Comparison of ENCODE assay signal across 22 cellular contexts in genomic region chr2:212484563-212485080, GRCh38. TPM values are rescaled to one million over a fixed set of nuclear protein-coding genes. Genes with fewer than 3 reads are reported as not detected.
DNase-seq lines count a peak whose midpoint lies in the region; ATAC-seq and TF ChIP-seq lines count a peak whose summit lies in the region.
"Had no signal": no experiment of that assay in that cellular context is flagged by ENCODE, and none has a peak within 500 bp of the region (broad histone marks: within the 10 kb centered on the region; RNA-seq: fewer than 3 reads in every experiment).

No MANE protein-coding gene starts in this region.

- H4K5ac ChIP-seq in mesendoderm (ENCODE audit: low read length): no peak overlapping the region

- no TSS peak for BruUV-seq in HCT116 (replicated peaks; lab: Mats Ljungman, UMichigan)

- ATAC-seq in HCT116: peak; percentile 55; the same call in 1 of the 2 replicates
- ATAC-seq: activated CD4-positive, alpha-beta T cell treated with anti-CD3 and anti-CD28 coated beads for 36 hours; left ventricle myocardium superior; naive thymus-derived CD4-positive, alpha-beta T cell; stimulated activated naive CD8-positive, alpha-beta T cell treated with anti-CD3 and anti-CD28 coated beads, Interleukin-15, amount 100 ng/mL, for 72 hours; upper lobe of right lung had no signal

- no peak overlapping the region for H3K18ac ChIP-seq in mesendoderm (ENCODE audit: low read length)

- H3K27me3 Mint-ChIP-seq in activated T-helper 1 cell treated with anti-CD3 and anti-CD28 coated beads, Interleukin-12 subunit alpha, Interleukin-12 subunit beta, Interleukin-2, Interleukin-4 antibody, amounts not matched to agents 30 ng/mL and 10 ng/mL and 1 ng/mL, durations not matched to agents 14 hours and 24 hours and 36 hours (ENCODE audit: insufficient read depth): no peaks in the 10 kb centered on the region
- H3K27me3 Mint-ChIP-seq in activated CD4-positive, alpha-beta memory T cell treated with anti-CD3 and anti-CD28 coated beads, Interleukin-2, amount 10 ng/mL, durations not matched to agents 7 days and 5 days: no peaks in the 10 kb centered on the region
- H3K27me3 Mint-ChIP-seq: activated CD4-positive, alpha-beta T cell treated with anti-CD3 and anti-CD28 coated beads for 36 hours; naive thymus-derived CD4-positive, alpha-beta T cell; stimulated activated naive CD8-positive, alpha-beta T cell treated with anti-CD3 and anti-CD28 coated beads, Interleukin-15, amount 100 ng/mL, for 72 hours had no signal

- TF ChIP-seq RAD21 in HCT116 (IDR thresholded peaks at IDR 0.05; ENCODE audit: low read depth): no peak

- TF ChIP-seq CTCF in HCT116 (IDR thresholded peaks at IDR 0.05 in 2 of 3, conservative IDR thresholded peaks at IDR 0.05 in 1 of 3; ENCODE audit: borderline replicate concordance in 1 of 3, insufficient read depth in 1 of 3, low read depth in 2 of 3, low read length in 2 of 3) (0 out of 6 replicates have a peak, but pooled peaks of 2 of the 3 experiments have one; percentile 11 to 16), astrocyte of the spinal cord (IDR thresholded peaks at IDR 0.05; ENCODE audit: low read depth, low read length) (peak; percentile 11)

- no peak overlapping the region for H3K9ac ChIP-seq in HCT116 (ENCODE audit: low read length)
- no peak overlapping the region for H3K9ac ChIP-seq in mesendoderm (ENCODE audit: low read length)

- H3K9me3 Mint-ChIP-seq in activated T-helper 1 cell treated with anti-CD3 and anti-CD28 coated beads, Interleukin-12 subunit alpha, Interleukin-12 subunit beta, Interleukin-2, Interleukin-4 antibody, amounts not matched to agents 30 ng/mL and 10 ng/mL and 1 ng/mL, durations not matched to agents 14 hours and 24 hours and 36 hours: no peaks in the 10 kb centered on the region
- H3K9me3 Mint-ChIP-seq in activated CD4-positive, alpha-beta memory T cell treated with anti-CD3 and anti-CD28 coated beads, Interleukin-2, amount 10 ng/mL, durations not matched to agents 7 days and 5 days: no peaks in the 10 kb centered on the region
- H3K9me3 Mint-ChIP-seq: activated naive CD4-positive, alpha-beta T cell treated with anti-CD3 and anti-CD28 coated beads for 36 hours; stimulated activated naive CD8-positive, alpha-beta T cell treated with anti-CD3 and anti-CD28 coated beads, Interleukin-15, amount 100 ng/mL, for 72 hours; T-helper 2 cell treated with Interferon-gamma antibody and Interleukin-4, amounts not matched to agents 5 μg/mL and 100 μg/mL, for 36 hours had no signal

- H3K9me3 ChIP-seq in HCT116 (ENCODE audit: control insufficient read depth in 1 of 2, insufficient read depth in 1 of 2, low read depth in 1 of 2, low read length in 2 of 2): no peaks in the 10 kb centered on the region
- H3K9me3 ChIP-seq: HAP-1, MG63, upper lobe of right lung had no signal

- no peak overlapping the region for H3K56ac ChIP-seq in mesendoderm (ENCODE audit: low read length)

- no CpG with 5 or more reads among the region's 4 CpGs for WGBS in mesendoderm (ENCODE audit: extremely low coverage, insufficient coverage, low lambda C conversion rate)

- TF ChIP-seq POLR2A in HCT116 (IDR thresholded peaks at IDR 0.05; ENCODE audit: borderline replicate concordance, extremely low read depth, insufficient read depth, insufficient read length): no peak

- H4K20me1 ChIP-seq in HCT116 (ENCODE audit: insufficient read depth): no peaks in the 10 kb centered on the region

- no peak overlapping the region for H3K4me2 ChIP-seq in HCT116 (ENCODE audit: low read length)
- H3K4me2 ChIP-seq in mesendoderm (ENCODE audit: low read length): no peak overlapping the region

- DNase-seq in AG08395 (ENCODE audit: low spot score): peak; percentile 30
- DNase-seq in HCT116 (ENCODE audit: low read depth, low spot score): no peak
- DNase-seq in astrocyte of the spinal cord (ENCODE audit: low read depth, low spot score): peak; percentile 29
- peak; percentile 39 for DNase-seq in mesendoderm
- DNase-seq in activated T-helper 1 cell treated with anti-CD3 and anti-CD28 coated beads, Interleukin-12 subunit alpha, Interleukin-12 subunit beta, Interleukin-2, Interleukin-4 antibody, amounts not matched to agents 30 ng/mL and 10 ng/mL and 1 ng/mL, durations not matched to agents 14 hours and 24 hours and 36 hours (ENCODE audit: low spot score): no peak
- no peak for DNase-seq in activated CD4-positive, alpha-beta memory T cell treated with anti-CD3 and anti-CD28 coated beads, Interleukin-2, amount 10 ng/mL, durations not matched to agents 7 days and 5 days
- no peak for DNase-seq in NCI-H2227 treated with DMSO at 0.1 percent for 48 hours (lab: John Stamatoyannopoulos, UW)
- no peak for DNase-seq in RKO (ENCODE audit: low spot score)
- DNase-seq: activated CD4-positive, alpha-beta T cell treated with anti-CD3 and anti-CD28 coated beads for 36 hours; activated CD8-positive, alpha-beta memory T cell treated with anti-CD3 and anti-CD28 coated beads, Interleukin-2, amount 50 U/mL, for 4 hours; activated naive CD4-positive, alpha-beta T cell treated with anti-CD3 and anti-CD28 coated beads for 36 hours; COR-L47; hippocampal formation; left ventricle myocardium superior; MG63; naive thymus-derived CD4-positive, alpha-beta T cell; NCI-H187 treated with DMSO at 0.1 percent for 48 hours; NCI-H510A; stimulated activated naive CD8-positive, alpha-beta T cell treated with anti-CD3 and anti-CD28 coated beads, Interleukin-15, amount 100 ng/mL, for 72 hours; upper lobe of right lung had no signal

- no peak overlapping the region for H2AFZ ChIP-seq in HCT116 (ENCODE audit: low read depth, low read length, poor library complexity, severe bottlenecking)

- H3K4me3 ChIP-seq in HCT116 (replicated peaks in 1 of 2; ENCODE audit: low read depth in 1 of 2, low read length in 2 of 2) (no peak overlapping the region), astrocyte of the spinal cord (ENCODE audit: low read depth, low read length) (no peak overlapping the region), mesendoderm (ENCODE audit: low read length) (no peak overlapping the region)
- H3K4me3 ChIP-seq: HAP-1, MG63, upper lobe of right lung had no signal

- no peaks in the 10 kb centered on the region; a peak in 1 of 4 replicates for H3K4me1 ChIP-seq in HCT116 (ENCODE audit: control insufficient read depth in 1 of 2, insufficient read depth in 2 of 2, low read length in 2 of 2)
- no peaks in the 10 kb centered on the region for H3K4me1 ChIP-seq in mesendoderm (ENCODE audit: control insufficient read depth, low read depth, low read length)
- H3K4me1 ChIP-seq: HAP-1, upper lobe of right lung had no signal

- H3K23ac ChIP-seq in mesendoderm (ENCODE audit: low read length): no peak overlapping the region

- no peak overlapping the region for H2BK120ac ChIP-seq in mesendoderm (ENCODE audit: low read depth, low read length)

- H3K4me3 Mint-ChIP-seq in activated T-helper 1 cell treated with anti-CD3 and anti-CD28 coated beads, Interleukin-12 subunit alpha, Interleukin-12 subunit beta, Interleukin-2, Interleukin-4 antibody, amounts not matched to agents 30 ng/mL and 10 ng/mL and 1 ng/mL, durations not matched to agents 14 hours and 24 hours and 36 hours: no peak overlapping the region
- no peak overlapping the region for H3K4me3 Mint-ChIP-seq in activated CD4-positive, alpha-beta memory T cell treated with anti-CD3 and anti-CD28 coated beads, Interleukin-2, amount 10 ng/mL, durations not matched to agents 7 days and 5 days
- H3K4me3 Mint-ChIP-seq: activated CD4-positive, alpha-beta T cell treated with anti-CD3 and anti-CD28 coated beads for 36 hours; activated naive CD4-positive, alpha-beta T cell treated with anti-CD3 and anti-CD28 coated beads for 36 hours; naive thymus-derived CD4-positive, alpha-beta T cell; stimulated activated naive CD8-positive, alpha-beta T cell treated with anti-CD3 and anti-CD28 coated beads, Interleukin-15, amount 100 ng/mL, for 72 hours; T-helper 2 cell treated with Interferon-gamma antibody and Interleukin-4, amounts not matched to agents 5 μg/mL and 100 μg/mL, for 36 hours had no signal

- no peaks in the 10 kb centered on the region for H3K36me3 ChIP-seq in HCT116 (ENCODE audit: control insufficient read depth in 1 of 2, insufficient read depth in 2 of 2, low read length in 2 of 2)
- no peaks in the 10 kb centered on the region for H3K36me3 ChIP-seq in mesendoderm (ENCODE audit: control insufficient read depth, insufficient read depth, low read length)
- H3K36me3 ChIP-seq: HAP-1, MG63, upper lobe of right lung had no signal

- no peak overlapping the region for H2BK5ac ChIP-seq in mesendoderm (ENCODE audit: low read length)

- no peaks in the 10 kb centered on the region for H3K79me1 ChIP-seq in mesendoderm (ENCODE audit: low read length)

- H4K8ac ChIP-seq in mesendoderm (ENCODE audit: low read depth, low read length): no peak overlapping the region

- in situ Hi-C loops in astrocyte of the spinal cord (cut with HindIII; ENCODE audit: low sequenced_read_pairs): no loop called here

- intact Hi-C loops in HCT116 (cut with micrococcal nuclease): no loop called here
- intact Hi-C loops in activated T-helper 1 cell treated with anti-CD3 and anti-CD28 coated beads, Interleukin-12 subunit alpha, Interleukin-12 subunit beta, Interleukin-2, Interleukin-4 antibody, amounts not matched to agents 30 ng/mL and 10 ng/mL and 1 ng/mL, durations not matched to agents 14 hours and 24 hours and 36 hours (cut with micrococcal nuclease): no loop called here

- POLR2A ChIA-PET in HCT116 (lab: Charles Lee): no interaction called here
- POLR2A ChIA-PET in activated CD4-positive, alpha-beta memory T cell treated with anti-CD3 and anti-CD28 coated beads, Interleukin-2, amount 10 ng/mL, durations not matched to agents 7 days and 5 days (lab: Charles Lee): no interaction called here

- RAD21 ChIA-PET in HCT116 (lab: Charles Lee; ENCODE audit: low non-redundant PET in 1 of 2, low total read pairs in 2 of 2, uncharacterized antibody in 2 of 2, unreplicated experiment in 2 of 2): no interaction called here

- CTCF ChIA-PET in HCT116 (lab: Charles Lee): no interaction called here
- CTCF ChIA-PET in activated CD4-positive, alpha-beta memory T cell treated with anti-CD3 and anti-CD28 coated beads, Interleukin-2, amount 10 ng/mL, durations not matched to agents 7 days and 5 days (lab: Charles Lee): no interaction called here

- H3K79me2 ChIP-seq in HCT116 (ENCODE audit: insufficient read depth, low read length): no peaks in the 10 kb centered on the region
- H3K79me2 ChIP-seq in mesendoderm (ENCODE audit: control insufficient read depth, insufficient read depth, low read length): no peaks in the 10 kb centered on the region

- no peak overlapping the region for H2BK15ac ChIP-seq in mesendoderm (replicated peaks; ENCODE audit: low read depth)

- no peak overlapping the region for H3K4ac ChIP-seq in mesendoderm (ENCODE audit: low read depth, low read length)

- no peaks in the 10 kb centered on the region for H3K27me3 ChIP-seq in HCT116 (ENCODE audit: insufficient read depth, low read length)
- H3K27me3 ChIP-seq in mesendoderm (ENCODE audit: insufficient read depth, low read length, poor library complexity): no peaks in the 10 kb centered on the region
- H3K27me3 ChIP-seq: MG63, upper lobe of right lung had no signal

- no peak overlapping the region for H3K27ac Mint-ChIP-seq in activated T-helper 1 cell treated with anti-CD3 and anti-CD28 coated beads, Interleukin-12 subunit alpha, Interleukin-12 subunit beta, Interleukin-2, Interleukin-4 antibody, amounts not matched to agents 30 ng/mL and 10 ng/mL and 1 ng/mL, durations not matched to agents 14 hours and 24 hours and 36 hours
- no peak overlapping the region for H3K27ac Mint-ChIP-seq in activated CD4-positive, alpha-beta memory T cell treated with anti-CD3 and anti-CD28 coated beads, Interleukin-2, amount 10 ng/mL, durations not matched to agents 7 days and 5 days
- H3K27ac Mint-ChIP-seq: activated CD4-positive, alpha-beta T cell treated with anti-CD3 and anti-CD28 coated beads for 36 hours; activated naive CD4-positive, alpha-beta T cell treated with anti-CD3 and anti-CD28 coated beads for 36 hours; naive thymus-derived CD4-positive, alpha-beta T cell; stimulated activated naive CD8-positive, alpha-beta T cell treated with anti-CD3 and anti-CD28 coated beads, Interleukin-15, amount 100 ng/mL, for 72 hours; T-helper 2 cell treated with Interferon-gamma antibody and Interleukin-4, amounts not matched to agents 5 μg/mL and 100 μg/mL, for 36 hours had no signal

- no peaks in the 10 kb centered on the region for H3K36me3 Mint-ChIP-seq in activated T-helper 1 cell treated with anti-CD3 and anti-CD28 coated beads, Interleukin-12 subunit alpha, Interleukin-12 subunit beta, Interleukin-2, Interleukin-4 antibody, amounts not matched to agents 30 ng/mL and 10 ng/mL and 1 ng/mL, durations not matched to agents 14 hours and 24 hours and 36 hours (ENCODE audit: low read depth)
- H3K36me3 Mint-ChIP-seq in activated CD4-positive, alpha-beta memory T cell treated with anti-CD3 and anti-CD28 coated beads, Interleukin-2, amount 10 ng/mL, durations not matched to agents 7 days and 5 days (ENCODE audit: low read depth): no peaks in the 10 kb centered on the region
- H3K36me3 Mint-ChIP-seq: naive thymus-derived CD4-positive, alpha-beta T cell had no signal

- no peak overlapping the region for H3K27ac ChIP-seq in HCT116 (ENCODE audit: low read depth, low read length)
- no peak overlapping the region for H3K27ac ChIP-seq in mesendoderm (ENCODE audit: low read depth, low read length)
- H3K27ac ChIP-seq: upper lobe of right lung had no signal

- H2AK5ac ChIP-seq in mesendoderm (ENCODE audit: low read length): no peak overlapping the region

- H3K9me2 ChIP-seq in HCT116 (ENCODE audit: insufficient read depth): no peaks in the 10 kb centered on the region

- no peaks in the 10 kb centered on the region for H3K4me1 Mint-ChIP-seq in activated T-helper 1 cell treated with anti-CD3 and anti-CD28 coated beads, Interleukin-12 subunit alpha, Interleukin-12 subunit beta, Interleukin-2, Interleukin-4 antibody, amounts not matched to agents 30 ng/mL and 10 ng/mL and 1 ng/mL, durations not matched to agents 14 hours and 24 hours and 36 hours (ENCODE audit: low read depth)
- no peaks in the 10 kb centered on the region for H3K4me1 Mint-ChIP-seq in activated CD4-positive, alpha-beta memory T cell treated with anti-CD3 and anti-CD28 coated beads, Interleukin-2, amount 10 ng/mL, durations not matched to agents 7 days and 5 days
- H3K4me1 Mint-ChIP-seq: activated CD4-positive, alpha-beta T cell treated with anti-CD3 and anti-CD28 coated beads for 36 hours; naive thymus-derived CD4-positive, alpha-beta T cell; stimulated activated naive CD8-positive, alpha-beta T cell treated with anti-CD3 and anti-CD28 coated beads, Interleukin-15, amount 100 ng/mL, for 72 hours had no signal

RNA-seq across cellular contexts. Expression of gene ERBB4, which starts 54.0 kb away (rescaled TPM):
- total RNA-seq in HCT116 (2021; ENCODE audit: unreplicated experiment): 0.10 TPM
- polyA plus RNA-seq in HCT116 (2012): under 0.01 TPM in 1 of 2 replicates, not detected in the other
- 0.06 TPM for polyA plus RNA-seq in mesendoderm (2013, experiment 1 of 2)
- polyA plus RNA-seq in mesendoderm (2013, experiment 2 of 2): 0.06 TPM
- not detected in 2 replicates for total RNA-seq in activated T-helper 1 cell treated with anti-CD3 and anti-CD28 coated beads, Interleukin-12 subunit alpha, Interleukin-12 subunit beta, Interleukin-2, Interleukin-4 antibody, amounts not matched to agents 30 ng/mL and 10 ng/mL and 1 ng/mL, durations not matched to agents 14 hours and 24 hours and 36 hours
- total RNA-seq in activated CD4-positive, alpha-beta memory T cell treated with anti-CD3 and anti-CD28 coated beads, Interleukin-2, amount 10 ng/mL, durations not matched to agents 7 days and 5 days: not detected
- total RNA-seq: activated CD4-positive, alpha-beta T cell treated with anti-CD3 and anti-CD28 coated beads for 36 hours; activated naive CD4-positive, alpha-beta T cell treated with anti-CD3 and anti-CD28 coated beads for 36 hours; naive thymus-derived CD4-positive, alpha-beta T cell had no signal
- polyA plus RNA-seq: naive thymus-derived CD4-positive, alpha-beta T cell had no signal

Comparison
In these comparisons a context has a peak if more than half of its experiments do, and no peak if none do; other contexts are left out.
1. DNase-seq: peak in AG08395 (single experiment), astrocyte of the spinal cord (single experiment) and mesendoderm (single experiment); none in HCT116 (single experiment), activated T-helper 1 cell treated with anti-CD3 and anti-CD28 coated beads, Interleukin-12 subunit alpha, Interleukin-12 subunit beta, Interleukin-2, Interleukin-4 antibody, amounts not matched to agents 30 ng/mL and 10 ng/mL and 1 ng/mL, durations not matched to agents 14 hours and 24 hours and 36 hours (single experiment), activated CD4-positive, alpha-beta memory T cell treated with anti-CD3 and anti-CD28 coated beads, Interleukin-2, amount 10 ng/mL, durations not matched to agents 7 days and 5 days (single experiment), NCI-H2227 treated with DMSO at 0.1 percent for 48 hours (single experiment) and RKO (single experiment).